Comparison of ENCODE assay signal across 14 cellular contexts in genomic region chr6:160461641-160462040, GRCh38.
A peak's percentile ranks its signal among the peaks of the same experiment; 100 is the strongest.
DNase-seq lines count a peak whose midpoint lies in the region; ATAC-seq and TF ChIP-seq lines count a peak whose summit lies in the region.
"Had no signal": no experiment of that assay in that cellular context is flagged by ENCODE, and none has a peak within 500 bp of the region (broad histone marks: within the 10 kb centered on the region; RNA-seq: fewer than 3 reads in every experiment).

No MANE protein-coding gene starts in this region.

- H3K36me3 ChIP-seq in BLaER1 (no peaks in the 10 kb centered on the region), GM23248 (ENCODE audit: low read depth) (no peaks in the 10 kb centered on the region), Karpas-422 (ENCODE audit: insufficient read depth, low read length) (no peaks in the 10 kb centered on the region), ascending aorta (no peaks in the 10 kb centered on the region)
- H3K36me3 ChIP-seq: colonic mucosa, transverse colon had no signal

- in situ Hi-C loops in GM23248 (cut with MboI): loop anchor here (25.0 kb wide), 1 partner anchor 774 kb away; the partner anchor contains the start of gene SOD2

- H2AFZ ChIP-seq in GM23248 (no peak overlapping the region), Karpas-422 (ENCODE audit: low read length) (no peak overlapping the region)

- H3K79me2 ChIP-seq in GM23248 (ENCODE audit: insufficient read depth): no peaks in the 10 kb centered on the region
- H3K79me2 ChIP-seq in Karpas-422 (ENCODE audit: low read length): no peaks in the 10 kb centered on the region

- peak; percentile 47 for DNase-seq in GM23248
- no peak for DNase-seq in activated T-helper 1 cell treated with anti-CD3 and anti-CD28 coated beads, Interleukin-12 subunit alpha, Interleukin-12 subunit beta, Interleukin-2, Interleukin-4 antibody, amounts not matched to agents 30 ng/mL and 10 ng/mL and 1 ng/mL, durations not matched to agents 14 hours and 24 hours and 36 hours (ENCODE audit: low spot score)
- peak in 1 of 2 donors; percentile 17 for DNase-seq in foreskin keratinocyte
- DNase-seq in Karpas-422: no peak
- DNase-seq in NCI-H2029 treated with DMSO at 0.1 percent for 48 hours (lab: John Stamatoyannopoulos, UW): no peak
- DNase-seq in cerebellar cortex (ENCODE audit: low spot score): no peak
- DNase-seq in ascending aorta (ENCODE audit: low spot score in 2 of 2): no peak
- DNase-seq: Caco-2, colonic mucosa, head of caudate nucleus, NCI-H1105 treated with DMSO at 0.1 percent for 48 hours, transverse colon had no signal

- TF ChIP-seq CTCF in foreskin keratinocyte (conservative IDR thresholded peaks at IDR 0.05) (no peak), ascending aorta (IDR thresholded peaks at IDR 0.05) (no peak)

- H3K36me3 Mint-ChIP-seq in activated T-helper 1 cell treated with anti-CD3 and anti-CD28 coated beads, Interleukin-12 subunit alpha, Interleukin-12 subunit beta, Interleukin-2, Interleukin-4 antibody, amounts not matched to agents 30 ng/mL and 10 ng/mL and 1 ng/mL, durations not matched to agents 14 hours and 24 hours and 36 hours (ENCODE audit: low read depth): peaks cover 17% of the 10 kb centered on the region

- H3K27ac ChIP-seq in BLaER1: no peak overlapping the region
- no peak overlapping the region for H3K27ac ChIP-seq in GM23248
- H3K27ac ChIP-seq in foreskin keratinocyte: no peak overlapping the region
- no peak overlapping the region for H3K27ac ChIP-seq in Karpas-422 (ENCODE audit: low read length)
- no peak overlapping the region for H3K27ac ChIP-seq in ascending aorta
- H3K27ac ChIP-seq: colonic mucosa, transverse colon had no signal

- peaks cover 7% of the 10 kb centered on the region for H3K27me3 Mint-ChIP-seq in activated T-helper 1 cell treated with anti-CD3 and anti-CD28 coated beads, Interleukin-12 subunit alpha, Interleukin-12 subunit beta, Interleukin-2, Interleukin-4 antibody, amounts not matched to agents 30 ng/mL and 10 ng/mL and 1 ng/mL, durations not matched to agents 14 hours and 24 hours and 36 hours (ENCODE audit: insufficient read depth)
- H3K27me3 Mint-ChIP-seq: progenitor cell of endocrine pancreas had no signal

- H3K4me3 ChIP-seq in BLaER1 (no peak overlapping the region), GM23248 (no peak overlapping the region), Karpas-422 (ENCODE audit: low read length) (no peak overlapping the region), ascending aorta (no peak overlapping the region)
- H3K4me3 ChIP-seq: colonic mucosa, transverse colon had no signal

- peaks cover 77% of the 10 kb centered on the region for H3K4me1 Mint-ChIP-seq in activated T-helper 1 cell treated with anti-CD3 and anti-CD28 coated beads, Interleukin-12 subunit alpha, Interleukin-12 subunit beta, Interleukin-2, Interleukin-4 antibody, amounts not matched to agents 30 ng/mL and 10 ng/mL and 1 ng/mL, durations not matched to agents 14 hours and 24 hours and 36 hours (ENCODE audit: low read depth)

- intact Hi-C loops in activated T-helper 1 cell treated with anti-CD3 and anti-CD28 coated beads, Interleukin-12 subunit alpha, Interleukin-12 subunit beta, Interleukin-2, Interleukin-4 antibody, amounts not matched to agents 30 ng/mL and 10 ng/mL and 1 ng/mL, durations not matched to agents 14 hours and 24 hours and 36 hours (cut with micrococcal nuclease): loop anchor here (1.0 to 5.0 kb wide), 7 partner anchors 59 to 769 kb away; partner anchors contain the start of genes MRPL18 and SOD2
- intact Hi-C loops in ascending aorta (cut with DNase I): no loop called here

- H3F3A ChIP-seq in GM23248 (ENCODE audit: insufficient read depth): 0 out of 2 replicates have a peak, but pooled peaks cover 3% of the 10 kb centered on the region

- H3K9me3 ChIP-seq in BLaER1 (peaks cover 21% of the 10 kb centered on the region), GM23248 (ENCODE audit: low read depth) (no peaks in the 10 kb centered on the region), Karpas-422 (ENCODE audit: low read length) (no peaks in the 10 kb centered on the region), ascending aorta (no peaks in the 10 kb centered on the region)
- H3K9me3 ChIP-seq: Caco-2, colonic mucosa, transverse colon had no signal

- H3K4me1 ChIP-seq in BLaER1 (peaks cover 12% of the 10 kb centered on the region), GM23248 (ENCODE audit: insufficient read depth) (peaks cover 18% of the 10 kb centered on the region), foreskin keratinocyte (peaks cover 16% of the 10 kb centered on the region), Karpas-422 (ENCODE audit: low read length) (no peaks in the 10 kb centered on the region), ascending aorta (no peaks in the 10 kb centered on the region)
- H3K4me1 ChIP-seq: Caco-2, colonic mucosa had no signal

- H4K20me1 ChIP-seq in BLaER1 (peaks cover 88% of the 10 kb centered on the region), GM23248 (ENCODE audit: insufficient read depth) (no peaks in the 10 kb centered on the region), Karpas-422 (ENCODE audit: insufficient read depth, low read depth, low read length) (no peaks in the 10 kb centered on the region)

- peak overlapping the region; percentile 23 for H3K4me2 ChIP-seq in BLaER1
- peak overlapping the region; percentile 74 for H3K4me2 ChIP-seq in GM23248 (ENCODE audit: unreplicated experiment)
- no peak overlapping the region for H3K4me2 ChIP-seq in Karpas-422 (ENCODE audit: low read depth, low read length, poor library complexity, severe bottlenecking)

- H3K27ac Mint-ChIP-seq in activated T-helper 1 cell treated with anti-CD3 and anti-CD28 coated beads, Interleukin-12 subunit alpha, Interleukin-12 subunit beta, Interleukin-2, Interleukin-4 antibody, amounts not matched to agents 30 ng/mL and 10 ng/mL and 1 ng/mL, durations not matched to agents 14 hours and 24 hours and 36 hours: peak overlapping the region; percentile 45
- H3K27ac Mint-ChIP-seq: progenitor cell of endocrine pancreas had no signal

- 88% methylated on average over 3 of the region's 3 CpGs for WGBS in GM23248 (ENCODE audit: low coverage in 1 of 2, low lambda C conversion rate in 2 of 2, missing lambda C conversion rate in 2 of 2), 2 experiments

- H3K9ac ChIP-seq in BLaER1 (no peak overlapping the region), GM23248 (no peak overlapping the region), Karpas-422 (ENCODE audit: low read length) (no peak overlapping the region)

- peak overlapping the region; percentile 12 for H3K4me3 Mint-ChIP-seq in activated T-helper 1 cell treated with anti-CD3 and anti-CD28 coated beads, Interleukin-12 subunit alpha, Interleukin-12 subunit beta, Interleukin-2, Interleukin-4 antibody, amounts not matched to agents 30 ng/mL and 10 ng/mL and 1 ng/mL, durations not matched to agents 14 hours and 24 hours and 36 hours

- peaks cover 13% of the 10 kb centered on the region for H3K9me3 Mint-ChIP-seq in activated T-helper 1 cell treated with anti-CD3 and anti-CD28 coated beads, Interleukin-12 subunit alpha, Interleukin-12 subunit beta, Interleukin-2, Interleukin-4 antibody, amounts not matched to agents 30 ng/mL and 10 ng/mL and 1 ng/mL, durations not matched to agents 14 hours and 24 hours and 36 hours

- peak; percentile 66 for ATAC-seq in foreskin keratinocyte

- no peaks in the 10 kb centered on the region for H3K9me2 ChIP-seq in GM23248 (ENCODE audit: insufficient read depth)
- H3K9me2 ChIP-seq in Karpas-422 (replicated peaks; ENCODE audit: insufficient read depth, low read length): no peaks in the 10 kb centered on the region

- H3K27me3 ChIP-seq in BLaER1 (peaks cover 93% of the 10 kb centered on the region), GM23248 (replicated peaks; ENCODE audit: insufficient read depth) (no peaks in the 10 kb centered on the region), foreskin keratinocyte (no peaks in the 10 kb centered on the region), Karpas-422 (ENCODE audit: low read length) (no peaks in the 10 kb centered on the region), ascending aorta (no peaks in the 10 kb centered on the region)
- H3K27me3 ChIP-seq: colonic mucosa, transverse colon had no signal
